Comparison of ENCODE assay signal across 30 cellular contexts in the genomic region with DNA sequence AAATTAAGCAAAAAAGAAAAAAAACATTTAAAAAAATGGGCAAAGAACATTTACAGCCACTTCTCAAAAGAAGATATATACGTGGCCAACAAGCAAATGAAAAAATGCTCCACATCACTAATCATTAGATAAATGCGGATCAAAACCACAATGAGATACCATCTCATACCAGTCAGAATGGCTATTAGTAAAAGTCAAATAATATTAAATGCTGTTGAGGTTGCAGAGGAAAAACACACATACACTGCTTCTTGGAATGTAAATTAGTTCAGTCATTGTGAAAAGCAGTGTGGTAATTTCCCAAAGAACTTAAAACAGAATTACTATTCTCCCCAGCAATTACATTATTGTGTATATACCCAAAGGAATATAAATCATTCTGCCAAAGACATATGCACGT.
"Had no signal": no experiment of that assay in that cellular context is flagged by ENCODE, and none has a peak within 500 bp of the region (broad histone marks: within the 10 kb centered on the region; RNA-seq: fewer than 3 reads in every experiment).

No MANE protein-coding gene starts in this region.

- H3K27ac Mint-ChIP-seq: dendritic cell treated with granulocyte-macrophage colony-stimulating factor and Interleukin-4, amounts not matched to agents 40 ng/mL and 50 ng/mL, for 4 days; effector memory CD8-positive, alpha-beta T cell; endodermal cell had no signal

- H3K9me3 Mint-ChIP-seq: dendritic cell treated with granulocyte-macrophage colony-stimulating factor and Interleukin-4, amounts not matched to agents 40 ng/mL and 50 ng/mL, for 4 days had no signal

- ATAC-seq: effector memory CD8-positive, alpha-beta T cell; esophagus mucosa; foreskin keratinocyte; gastrocnemius medialis; gastroesophageal sphincter; heart left ventricle; heart right ventricle had no signal

- H3K4me2 ChIP-seq: hepatocyte had no signal

- H3K79me2 ChIP-seq: hepatocyte had no signal

- DNase-seq: colonic mucosa; cortex of kidney; dermis blood vessel endothelial cell; dorsolateral prefrontal cortex; effector CD4-positive, alpha-beta T cell; effector CD8-positive, alpha-beta T cell; effector memory CD4-positive, alpha-beta T cell; effector memory CD8-positive, alpha-beta T cell; endodermal cell; erythroblast; esophagus squamous epithelium; foreskin fibroblast; foreskin keratinocyte; foreskin melanocyte; gastrocnemius medialis; glutamatergic neuron; head of caudate nucleus; heart left ventricle; heart right ventricle; hippocampal formation had no signal

- H2AFZ ChIP-seq: hepatocyte had no signal

- H3K27me3 ChIP-seq: colonic mucosa, dorsolateral prefrontal cortex, esophagus muscularis mucosa, esophagus squamous epithelium, foreskin keratinocyte, gastrocnemius medialis, gastroesophageal sphincter, heart left ventricle, heart right ventricle, hepatocyte had no signal

- H3K9me3 ChIP-seq: colonic mucosa, esophagus muscularis mucosa, gastrocnemius medialis, gastroesophageal sphincter had no signal

- H3K4me3 ChIP-seq: colonic mucosa, coronary artery, dorsolateral prefrontal cortex, esophagus muscularis mucosa, esophagus squamous epithelium, gastrocnemius medialis, gastroesophageal sphincter, heart left ventricle, heart right ventricle, hepatocyte had no signal

- H3K27me3 Mint-ChIP-seq: dendritic cell treated with granulocyte-macrophage colony-stimulating factor and Interleukin-4, amounts not matched to agents 40 ng/mL and 50 ng/mL, for 4 days; effector memory CD8-positive, alpha-beta T cell had no signal

- H3K36me3 ChIP-seq: colonic mucosa, esophagus muscularis mucosa, esophagus squamous epithelium, gastrocnemius medialis, gastroesophageal sphincter, heart left ventricle, heart right ventricle had no signal

- H3K4me1 Mint-ChIP-seq: endodermal cell had no signal

- FAIRE-seq: endometrium, endothelial cell of umbilical vein, frontal cortex had no signal

- H3K4me3 Mint-ChIP-seq: dendritic cell treated with granulocyte-macrophage colony-stimulating factor and Interleukin-4, amounts not matched to agents 40 ng/mL and 50 ng/mL, for 4 days; effector memory CD8-positive, alpha-beta T cell; endodermal cell had no signal

- H3K4me1 ChIP-seq: colonic mucosa, esophagus muscularis mucosa, esophagus squamous epithelium, foreskin keratinocyte, gastrocnemius medialis, gastroesophageal sphincter, heart left ventricle, heart right ventricle had no signal

- H3K27ac ChIP-seq: colonic mucosa, coronary artery, dorsolateral prefrontal cortex, epithelial cell of prostate, esophagus muscularis mucosa, esophagus squamous epithelium, foreskin keratinocyte, gastrocnemius medialis, gastroesophageal sphincter, heart left ventricle, heart right ventricle, hepatocyte had no signal
